Comparison of ENCODE assay signal across 8 cellular contexts in genomic region chr19:15779756-15780476, GRCh38. TPM values are rescaled to one million over a fixed set of nuclear protein-coding genes. Genes with fewer than 3 reads are reported as not detected.
DNase-seq lines count a peak whose midpoint lies in the region; ATAC-seq, FAIRE-seq and TF ChIP-seq lines count a peak whose summit lies in the region.
"Had no signal": no experiment of that assay in that cellular context is flagged by ENCODE, and none has a peak within 500 bp of the region (broad histone marks: within the 10 kb centered on the region; RNA-seq: fewer than 3 reads in every experiment).

No MANE protein-coding gene starts in this region.

- no peak for TF ChIP-seq RAD21 in HepG2 (CRISPR knock-in tag; IDR thresholded peaks at IDR 0.05)

- no peak overlapping the region for H3K9ac ChIP-seq in HepG2 (ENCODE audit: insufficient read depth, low read depth, low read length)

- POLR2A ChIA-PET in HepG2 (lab: Yijun Ruan, JAX): no interaction called here

- in situ Hi-C loops in HepG2 (cut with HindIII; ENCODE audit: extremely low pct_ligation_motif_present, low pct_unique_long_range_greater_than_20kb): loop anchor here (5.0 kb wide), 1 partner anchor 103 kb away; no protein-coding TSS in a partner anchor

- H3K4me1 ChIP-seq in HepG2 (ENCODE audit: insufficient read depth, low read length) (no peaks in the 10 kb centered on the region), testis (peaks cover 21% of the 10 kb centered on the region)

- CTCF ChIA-PET in HepG2 (lab: Yijun Ruan, JAX; ENCODE audit: low intra/inter-chr PET ratio, low total read pairs): no interaction called here

- TF ChIP-seq CTCF in HepG2 (CRISPR knock-in tag; IDR thresholded peaks at IDR 0.05) (no peak), testis (IDR thresholded peaks at IDR 0.05) (no peak)

- WGBS in HepG2 (ENCODE audit: low lambda C conversion rate): 16% methylated on average over 8 of the region's 10 CpGs
- WGBS in testis, 2 donors: 13 to 38% methylated on average over 5 to 10 of the region's 10 CpGs

- BruUV-seq in HepG2 (replicated peaks; lab: Mats Ljungman, UMichigan): no TSS peak

- H3K9me3 ChIP-seq in MG63: no peaks in the 10 kb centered on the region
- H3K9me3 ChIP-seq in HepG2 (ENCODE audit: low read length): no peaks in the 10 kb centered on the region
- no peaks in the 10 kb centered on the region for H3K9me3 ChIP-seq in testis

- H4K20me1 ChIP-seq in HepG2 (ENCODE audit: insufficient read depth, low read length): no peaks in the 10 kb centered on the region

- TF ChIP-seq POLR2A in HepG2 (IDR thresholded peaks at IDR 0.05; ENCODE audit: insufficient read depth in 1 of 2, low read depth in 2 of 2, low read length in 2 of 2) (no peak), testis (IDR thresholded peaks at IDR 0.05) (no peak)

- H3K36me3 ChIP-seq in MG63 (no peaks in the 10 kb centered on the region), HepG2 (replicated peaks in 1 of 2; ENCODE audit: control insufficient read depth in 1 of 2, insufficient read depth in 2 of 2, low read length in 2 of 2) (no peaks in the 10 kb centered on the region), testis (ENCODE audit: low read depth, missing control alignments) (no peaks in the 10 kb centered on the region)

- no peak overlapping the region for H3K4me2 ChIP-seq in HepG2 (ENCODE audit: low read depth, low read length)

- H3K27ac ChIP-seq in HepG2 (ENCODE audit: extremely low read length, insufficient read depth, low read length): no peak overlapping the region
- H3K27ac ChIP-seq in testis: peak overlapping the region; percentile 55 to 59

- H3K4me3 ChIP-seq in MG63 (no peak overlapping the region), HepG2 (replicated peaks in 1 of 3; ENCODE audit: insufficient read depth in 1 of 3, low read depth in 2 of 3, low read length in 3 of 3) (no peak overlapping the region), testis (no peak overlapping the region)

- no peak for FAIRE-seq in HepG2 (lab: Jason Lieb, UNC)

- H3K79me2 ChIP-seq in HepG2 (ENCODE audit: insufficient read depth, low read length): no peaks in the 10 kb centered on the region

- H2AFZ ChIP-seq in HepG2 (ENCODE audit: low read length): no peak overlapping the region

- peak; percentile 65 for ATAC-seq in HepG2

- TF ChIP-seq EP300 in HepG2 (IDR thresholded peaks at IDR 0.05; ENCODE audit: low read depth in 2 of 2, low read length in 2 of 2): no peak
- TF ChIP-seq EP300 in HepG2 (CRISPR knock-in tag; IDR thresholded peaks at IDR 0.05; ENCODE audit: borderline replicate concordance): no peak

- peak; percentile 79 for DNase-seq in MG63
- peak; percentile 58 to 85 for DNase-seq in cerebellar nuclear complex (lab: John Stamatoyannopoulos, UW)
- peak; percentile 45 for DNase-seq in HepG2 (ENCODE audit: low spot score)
- peak; percentile 66 for DNase-seq in testis
- DNase-seq in NCI-H524 treated with DMSO at 0.1 percent for 48 hours (lab: John Stamatoyannopoulos, UW): no peak
- DNase-seq in SKM-1 treated with dmso at 0.1 percent for 144 hours (lab: John Stamatoyannopoulos, UW; ENCODE audit: unreplicated experiment): no peak
- no peak for DNase-seq in NCI-H226
- DNase-seq: activated gamma-delta T cell treated with Interleukin-2 at 50 U/mL for 16 hours had no signal

- H3K27me3 ChIP-seq in MG63 (no peaks in the 10 kb centered on the region), HepG2 (ENCODE audit: control insufficient read depth in 1 of 2, insufficient read depth in 2 of 2, low read length in 2 of 2) (no peaks in the 10 kb centered on the region; a peak in 1 of 5 replicates), testis (no peaks in the 10 kb centered on the region)

- intact Hi-C loops in HepG2 (cut with micrococcal nuclease; ENCODE audit: unreplicated experiment): no loop called here
- intact Hi-C loops in testis (cut with DNase I; ENCODE audit: low total_unique reads): no loop called here

RNA-seq across cellular contexts. Expression of gene OR10H5, which starts 7.5 kb away (rescaled TPM):
- total RNA-seq in MG63 (2014; rRNA removed; shearing (Covaris generic); ENCODE audit: low replicate concordance): not detected in 2 replicates
- total RNA-seq in HepG2 (2016; rRNA removed; fragmentation: Illumina TruSeq; extraction: Trizol) (not detected in 2 replicates), testis (under 1 TPM; 0.06 to 0.16 TPM)
- not detected in 2 replicates for total RNA-seq in HepG2 (2016; cell fraction: cytosol; rRNA removed; fragmentation: Illumina TruSeq; extraction: Trizol; ENCODE audit: low read depth)
- not detected in 2 replicates for total RNA-seq in HepG2 (2016; cell fraction: insoluble cytoplasmic fraction; rRNA removed; fragmentation: Illumina TruSeq; extraction: Trizol)
- total RNA-seq in HepG2 (2016; cell fraction: membrane; rRNA removed; fragmentation: Illumina TruSeq; extraction: Trizol): not detected in 2 replicates
- total RNA-seq in HepG2 (2016; cell fraction: nucleus; rRNA removed; fragmentation: Illumina TruSeq; extraction: Trizol): not detected in 2 replicates
- polyA plus RNA-seq in HepG2 (2011; rRNA removed) (not detected in 2 replicates), testis (ENCODE audit: insufficient read depth, low read depth, low replicate concordance) (0.11 TPM)
- not detected in 2 replicates for polyA plus RNA-seq in HepG2 (2011; cell fraction: cytosol; rRNA removed)
- not detected in 2 replicates for polyA plus RNA-seq in HepG2 (2011; cell fraction: nucleus; rRNA removed)
- not detected in 2 replicates for polyA plus RNA-seq in HepG2 (2012)
- polyA plus RNA-seq in HepG2 (2016; cell fraction: cytosol; fragmentation: Illumina TruSeq; extraction: Trizol; ENCODE audit: low read depth): not detected in 2 replicates
- polyA plus RNA-seq in HepG2 (2016; cell fraction: insoluble cytoplasmic fraction; fragmentation: Illumina TruSeq; extraction: Trizol; ENCODE audit: low read depth): not detected in 2 replicates
- not detected in 2 replicates for polyA plus RNA-seq in HepG2 (2016; cell fraction: membrane; fragmentation: Illumina TruSeq; extraction: Trizol; ENCODE audit: low read depth)
- not detected in 2 replicates for polyA plus RNA-seq in HepG2 (2016; cell fraction: nucleus; fragmentation: Illumina TruSeq; extraction: Trizol; ENCODE audit: insufficient read depth, low read depth)
- not detected in 2 replicates for polyA minus RNA-seq in HepG2 (2011; rRNA and poly(A)+ RNA removed; ENCODE audit: low replicate concordance)
- not detected in 2 replicates for polyA minus RNA-seq in HepG2 (2011; cell fraction: cytosol; rRNA and poly(A)+ RNA removed)
- not detected in 2 replicates for polyA minus RNA-seq in HepG2 (2011; cell fraction: nucleus; rRNA and poly(A)+ RNA removed)

RNA-seq across cellular contexts. Expression of gene OR10H1, which starts 35.5 kb away (rescaled TPM):
- total RNA-seq in MG63 (2014; rRNA removed; shearing (Covaris generic); ENCODE audit: low replicate concordance): not detected in 2 replicates
- total RNA-seq in HepG2 (2016; rRNA removed; fragmentation: Illumina TruSeq; extraction: Trizol) (not detected in 2 replicates), testis (under 1 TPM; 0.25 to 0.39 TPM)
- not detected in 2 replicates for total RNA-seq in HepG2 (2016; cell fraction: cytosol; rRNA removed; fragmentation: Illumina TruSeq; extraction: Trizol; ENCODE audit: low read depth)
- not detected in 2 replicates for total RNA-seq in HepG2 (2016; cell fraction: insoluble cytoplasmic fraction; rRNA removed; fragmentation: Illumina TruSeq; extraction: Trizol)
- not detected in 2 replicates for total RNA-seq in HepG2 (2016; cell fraction: membrane; rRNA removed; fragmentation: Illumina TruSeq; extraction: Trizol)
- not detected in 2 replicates for total RNA-seq in HepG2 (2016; cell fraction: nucleus; rRNA removed; fragmentation: Illumina TruSeq; extraction: Trizol)
- polyA plus RNA-seq in HepG2 (2011; rRNA removed) (not detected in 2 replicates), testis (ENCODE audit: insufficient read depth, low read depth, low replicate concordance) (0.20 TPM)
- polyA plus RNA-seq in HepG2 (2011; cell fraction: cytosol; rRNA removed): not detected in 2 replicates
- polyA plus RNA-seq in HepG2 (2011; cell fraction: nucleus; rRNA removed): not detected in 2 replicates
- not detected in 2 replicates for polyA plus RNA-seq in HepG2 (2012)
- polyA plus RNA-seq in HepG2 (2016; cell fraction: cytosol; fragmentation: Illumina TruSeq; extraction: Trizol; ENCODE audit: low read depth): not detected in 2 replicates
- polyA plus RNA-seq in HepG2 (2016; cell fraction: insoluble cytoplasmic fraction; fragmentation: Illumina TruSeq; extraction: Trizol; ENCODE audit: low read depth): not detected in 2 replicates
- polyA plus RNA-seq in HepG2 (2016; cell fraction: membrane; fragmentation: Illumina TruSeq; extraction: Trizol; ENCODE audit: low read depth): not detected in 2 replicates
- polyA plus RNA-seq in HepG2 (2016; cell fraction: nucleus; fragmentation: Illumina TruSeq; extraction: Trizol; ENCODE audit: insufficient read depth, low read depth): not detected in 2 replicates
- 0.05 TPM in 1 of 2 replicates, not detected in the other for polyA minus RNA-seq in HepG2 (2011; rRNA and poly(A)+ RNA removed; ENCODE audit: low replicate concordance)
- polyA minus RNA-seq in HepG2 (2011; cell fraction: cytosol; rRNA and poly(A)+ RNA removed): not detected in 2 replicates
- not detected in 2 replicates for polyA minus RNA-seq in HepG2 (2011; cell fraction: nucleus; rRNA and poly(A)+ RNA removed)

RNA-seq across cellular contexts. Expression of gene OR10H3, which starts 42.1 kb away (rescaled TPM):
- not detected in 2 replicates for total RNA-seq in MG63 (2014; rRNA removed; shearing (Covaris generic); ENCODE audit: low replicate concordance)
- total RNA-seq in HepG2 (2016; rRNA removed; fragmentation: Illumina TruSeq; extraction: Trizol): not detected in 2 replicates
- not detected in 2 replicates for total RNA-seq in HepG2 (2016; cell fraction: cytosol; rRNA removed; fragmentation: Illumina TruSeq; extraction: Trizol; ENCODE audit: low read depth)
- not detected in 2 replicates for total RNA-seq in HepG2 (2016; cell fraction: insoluble cytoplasmic fraction; rRNA removed; fragmentation: Illumina TruSeq; extraction: Trizol)
- not detected in 2 replicates for total RNA-seq in HepG2 (2016; cell fraction: membrane; rRNA removed; fragmentation: Illumina TruSeq; extraction: Trizol)
- not detected in 2 replicates for total RNA-seq in HepG2 (2016; cell fraction: nucleus; rRNA removed; fragmentation: Illumina TruSeq; extraction: Trizol)
- not detected in 2 replicates for polyA plus RNA-seq in HepG2 (2011; rRNA removed)
- not detected in 2 replicates for polyA plus RNA-seq in HepG2 (2011; cell fraction: cytosol; rRNA removed)
- polyA plus RNA-seq in HepG2 (2011; cell fraction: nucleus; rRNA removed): not detected in 2 replicates
- not detected in 2 replicates for polyA plus RNA-seq in HepG2 (2012)
- not detected in 2 replicates for polyA plus RNA-seq in HepG2 (2016; cell fraction: cytosol; fragmentation: Illumina TruSeq; extraction: Trizol; ENCODE audit: low read depth)
- not detected in 2 replicates for polyA plus RNA-seq in HepG2 (2016; cell fraction: insoluble cytoplasmic fraction; fragmentation: Illumina TruSeq; extraction: Trizol; ENCODE audit: low read depth)
- polyA plus RNA-seq in HepG2 (2016; cell fraction: membrane; fragmentation: Illumina TruSeq; extraction: Trizol; ENCODE audit: low read depth): not detected in 2 replicates
- not detected in 2 replicates for polyA plus RNA-seq in HepG2 (2016; cell fraction: nucleus; fragmentation: Illumina TruSeq; extraction: Trizol; ENCODE audit: insufficient read depth, low read depth)
- not detected in 2 replicates for polyA minus RNA-seq in HepG2 (2011; rRNA and poly(A)+ RNA removed; ENCODE audit: low replicate concordance)
- polyA minus RNA-seq in HepG2 (2011; cell fraction: cytosol; rRNA and poly(A)+ RNA removed): not detected in 2 replicates
- not detected in 2 replicates for polyA minus RNA-seq in HepG2 (2011; cell fraction: nucleus; rRNA and poly(A)+ RNA removed)
- not detected for total RNA-seq in testis
- not detected for polyA plus RNA-seq in testis (ENCODE audit: insufficient read depth, low read depth, low replicate concordance)

RNA-seq across cellular contexts. Expression of gene OR10H2, which starts 52.1 kb away (rescaled TPM):
- not detected in 2 replicates for total RNA-seq in MG63 (2014; rRNA removed; shearing (Covaris generic); ENCODE audit: low replicate concordance)
- total RNA-seq in HepG2 (2016; rRNA removed; fragmentation: Illumina TruSeq; extraction: Trizol) (not detected in 2 replicates), testis (not detected)
- total RNA-seq in HepG2 (2016; cell fraction: cytosol; rRNA removed; fragmentation: Illumina TruSeq; extraction: Trizol; ENCODE audit: low read depth): not detected in 2 replicates
- not detected in 2 replicates for total RNA-seq in HepG2 (2016; cell fraction: insoluble cytoplasmic fraction; rRNA removed; fragmentation: Illumina TruSeq; extraction: Trizol)
- not detected in 2 replicates for total RNA-seq in HepG2 (2016; cell fraction: membrane; rRNA removed; fragmentation: Illumina TruSeq; extraction: Trizol)
- total RNA-seq in HepG2 (2016; cell fraction: nucleus; rRNA removed; fragmentation: Illumina TruSeq; extraction: Trizol): not detected in 2 replicates
- polyA plus RNA-seq in HepG2 (2011; rRNA removed) (not detected in 2 replicates), testis (ENCODE audit: insufficient read depth, low read depth, low replicate concordance) (not detected)
- polyA plus RNA-seq in HepG2 (2011; cell fraction: cytosol; rRNA removed): 0.05 TPM in 1 of 2 replicates, not detected in the other
- polyA plus RNA-seq in HepG2 (2011; cell fraction: nucleus; rRNA removed): not detected in 2 replicates
- polyA plus RNA-seq in HepG2 (2012): not detected in 2 replicates
- polyA plus RNA-seq in HepG2 (2016; cell fraction: cytosol; fragmentation: Illumina TruSeq; extraction: Trizol; ENCODE audit: low read depth): not detected in 2 replicates
- not detected in 2 replicates for polyA plus RNA-seq in HepG2 (2016; cell fraction: insoluble cytoplasmic fraction; fragmentation: Illumina TruSeq; extraction: Trizol; ENCODE audit: low read depth)
- polyA plus RNA-seq in HepG2 (2016; cell fraction: membrane; fragmentation: Illumina TruSeq; extraction: Trizol; ENCODE audit: low read depth): not detected in 2 replicates
- not detected in 2 replicates for polyA plus RNA-seq in HepG2 (2016; cell fraction: nucleus; fragmentation: Illumina TruSeq; extraction: Trizol; ENCODE audit: insufficient read depth, low read depth)
- 0.14 TPM in 1 of 2 replicates, not detected in the other for polyA minus RNA-seq in HepG2 (2011; rRNA and poly(A)+ RNA removed; ENCODE audit: low replicate concordance)
- not detected in 2 replicates for polyA minus RNA-seq in HepG2 (2011; cell fraction: cytosol; rRNA and poly(A)+ RNA removed)
- not detected in 2 replicates for polyA minus RNA-seq in HepG2 (2011; cell fraction: nucleus; rRNA and poly(A)+ RNA removed)

Comparison
In these comparisons a context has a peak if more than half of its experiments do, and no peak if none do; other contexts are left out.
1. DNase-seq: peak in MG63 (single experiment), cerebellar nuclear complex (2 of 2), HepG2 (single experiment) and testis (single experiment); none in NCI-H524 treated with DMSO at 0.1 percent for 48 hours (single experiment), SKM-1 treated with dmso at 0.1 percent for 144 hours (single experiment) and NCI-H226 (single experiment).